Comparison of ENCODE assay signal across 1 cellular context in genomic region chr3:51585197-51585596, GRCh38.
TF ChIP-seq lines count a peak whose summit lies in the region.

No MANE protein-coding gene starts in this region.

TF ChIP-seq in WTC11, 78 proteins besides CTCF, POLR2A, EP300 and RAD21 (continued from another document):
- no peak for TF ChIP-seq ZNF281 (CRISPR knock-in tag; IDR thresholded peaks at IDR 0.05)
